ENCODE assay signal across 26 cellular contexts in genomic region chr15:78396186-78396814, GRCh38. TPM values are rescaled to one million over a fixed set of nuclear protein-coding genes. Genes with fewer than 3 reads are reported as not detected.
DNase-seq lines count a peak whose midpoint lies in the region; ATAC-seq, FAIRE-seq and TF ChIP-seq lines count a peak whose summit lies in the region.
"Had no signal": no experiment of that assay in that cellular context is flagged by ENCODE, and none has a peak within 500 bp of the region (broad histone marks: within the 10 kb centered on the region; RNA-seq: fewer than 3 reads in every experiment).

No MANE protein-coding gene starts in this region.

- no peak overlapping the region for H3K4me2 ChIP-seq in K562 (ENCODE audit: insufficient read depth, low read length)
- H3K4me2 ChIP-seq in hepatocyte: no peak overlapping the region
- H3K4me2 ChIP-seq in neuronal stem cell (ENCODE audit: insufficient read depth, low read length, poor library complexity, severe bottlenecking): no peak overlapping the region
- H3K4me2 ChIP-seq: BLaER1 treated with 17β-estradiol and CSF1 and Interleukin-3, amounts not matched to agents 10 nM and 100 nM; KMS-11; SK-N-SH had no signal

- TF ChIP-seq CTCF in K562 (IDR thresholded peaks at IDR 0.05 in 2 of 3, conservative IDR thresholded peaks at IDR 0.05 in 1 of 3; ENCODE audit: insufficient read depth in 2 of 3, low read depth in 1 of 3, low read length in 3 of 3) (no peak), hepatocyte (IDR thresholded peaks at IDR 0.05; ENCODE audit: poor library complexity) (no peak), GM13976 (IDR thresholded peaks at IDR 0.05; ENCODE audit: borderline replicate concordance, control extremely low read depth, extremely low read depth, insufficient read depth, missing control alignments) (no peak), Caco-2 (IDR thresholded peaks at IDR 0.05; ENCODE audit: insufficient read depth in 1 of 2, low read depth in 1 of 2, low read length in 1 of 2, severe bottlenecking in 1 of 2, unreplicated experiment in 1 of 2) (no peak)

- no peak overlapping the region for H3K27ac ChIP-seq in CD4-positive, CD25-positive, alpha-beta regulatory T cell (ENCODE audit: insufficient read depth, low read length, poor library complexity, severe bottlenecking)
- H3K27ac ChIP-seq in K562 (ENCODE audit: extremely low read depth, low read depth, low read length): no peak overlapping the region
- H3K27ac ChIP-seq in hepatocyte: peak overlapping the region; percentile 78
- H3K27ac ChIP-seq in neuronal stem cell (replicated peaks; ENCODE audit: low read length): no peak overlapping the region
- H3K27ac ChIP-seq: BLaER1 treated with 17β-estradiol and CSF1 and Interleukin-3, amounts not matched to agents 10 nM and 100 nM; KMS-11 had no signal

- H3K4me1 Mint-ChIP-seq in CD4-positive, CD25-positive, alpha-beta regulatory T cell: no peaks in the 10 kb centered on the region
- H3K4me1 Mint-ChIP-seq in Caco-2 (ENCODE audit: low read depth, unreplicated experiment): no peaks in the 10 kb centered on the region

- no peaks in the 10 kb centered on the region for H3K27me3 ChIP-seq in CD4-positive, CD25-positive, alpha-beta regulatory T cell (ENCODE audit: control insufficient read depth, insufficient read depth, low read length)
- H3K27me3 ChIP-seq in K562 (ENCODE audit: control insufficient read depth in 2 of 2, insufficient read depth in 2 of 2, low read length in 2 of 2): peaks cover 24 to 58% of the 10 kb centered on the region in 2 experiments
- H3K27me3 ChIP-seq in hepatocyte: no peaks in the 10 kb centered on the region
- H3K27me3 ChIP-seq in neuronal stem cell (ENCODE audit: control insufficient read depth in 3 of 3, insufficient read depth in 3 of 3, low read depth in 1 of 3, low read length in 3 of 3): no peaks in the 10 kb centered on the region
- H3K27me3 ChIP-seq in Caco-2 (replicated peaks; ENCODE audit: control insufficient read depth, insufficient read depth, low read length): no peaks in the 10 kb centered on the region
- H3K27me3 ChIP-seq: BLaER1 treated with 17β-estradiol and CSF1 and Interleukin-3, amounts not matched to agents 10 nM and 100 nM had no signal

- no peaks in the 10 kb centered on the region; the same call in 1 of the 2 replicates for H4K20me1 ChIP-seq in K562 (replicated peaks; ENCODE audit: control insufficient read depth, insufficient read depth, low read length)
- H4K20me1 ChIP-seq in hepatocyte (ENCODE audit: insufficient read depth, poor library complexity, severe bottlenecking): no peaks in the 10 kb centered on the region
- H4K20me1 ChIP-seq: BLaER1 treated with 17β-estradiol and CSF1 and Interleukin-3, amounts not matched to agents 10 nM and 100 nM had no signal

- 16% methylated on average over 9 of the region's 9 CpGs for WGBS in K562 (ENCODE audit: insufficient coverage, low coverage, missing lambda C conversion rate)
- 92% methylated on average over 9 of the region's 9 CpGs for WGBS in hepatocyte (ENCODE audit: low lambda C conversion rate, missing lambda C conversion rate)
- WGBS in neuronal stem cell (ENCODE audit: extremely low coverage in 2 of 2, insufficient read length in 2 of 2, insufficient replicate concordance in 1 of 2), 2 donors: no CpG with 5 or more reads among the region's 9 CpGs

- DNase-seq in CD4-positive, CD25-positive, alpha-beta regulatory T cell: no peak
- DNase-seq in K562 (ENCODE audit: extremely low read depth in 1 of 4, low spot score in 3 of 4) (no peak), hepatocyte (ENCODE audit: low spot score) (no peak), neuronal stem cell (ENCODE audit: low spot score) (no peak), GM13976 (ENCODE audit: low spot score) (no peak), NCI-H2171 treated with DMSO at 0.1 percent for 48 hours (lab: John Stamatoyannopoulos, UW) (no peak), Caco-2 (no peak)
- DNase-seq: AML-193; CD8-positive, alpha-beta T cell; DMS 273 treated with DMSO at 0.1 percent for 48 hours; DMS79; GDM1; MM.1S; NCI-H1694; NCI-H2029 treated with DMSO at 0.1 percent for 48 hours; NCI-H2227 treated with DMSO at 0.1 percent for 48 hours; NCI-H510A; SK-N-SH had no signal

- H2BK120ac ChIP-seq in neuronal stem cell (ENCODE audit: low read depth, low read length): no peak overlapping the region

- no peak for TF ChIP-seq EP300 in K562 (IDR thresholded peaks at IDR 0.05; ENCODE audit: low read length)

- H3K9me1 ChIP-seq in K562 (ENCODE audit: control insufficient read depth, insufficient read depth, low read length): no peaks in the 10 kb centered on the region

- FAIRE-seq in K562 (lab: Jason Lieb, UNC): no peak
- FAIRE-seq: A204.1, GM12878, H54, RCC 7860 had no signal

- H3K36me3 Mint-ChIP-seq in CD4-positive, CD25-positive, alpha-beta regulatory T cell: no peaks in the 10 kb centered on the region
- H3K36me3 Mint-ChIP-seq in Caco-2 (ENCODE audit: insufficient read depth, unreplicated experiment): no peaks in the 10 kb centered on the region
- H3K36me3 Mint-ChIP-seq: CD8-positive, alpha-beta T cell had no signal

- no peak overlapping the region for H3K14ac ChIP-seq in neuronal stem cell (ENCODE audit: low read length)

- no peaks in the 10 kb centered on the region for H3K79me1 ChIP-seq in neuronal stem cell (ENCODE audit: low read depth, low read length)

- TF ChIP-seq RAD21 in K562 (CRISPR knock-in tag; conservative IDR thresholded peaks at IDR 0.05 in 1 of 2, IDR thresholded peaks at IDR 0.05 in 1 of 2): no peak

- H3K4me3 Mint-ChIP-seq in CD4-positive, CD25-positive, alpha-beta regulatory T cell: no peak overlapping the region
- no peak overlapping the region for H3K4me3 Mint-ChIP-seq in Caco-2 (ENCODE audit: unreplicated experiment)
- H3K4me3 Mint-ChIP-seq: CD8-positive, alpha-beta T cell had no signal

- peak overlapping the region in 2 of 3 donors; percentile 43 to 52 for H3K27ac Mint-ChIP-seq in CD4-positive, CD25-positive, alpha-beta regulatory T cell
- H3K27ac Mint-ChIP-seq in Caco-2 (ENCODE audit: unreplicated experiment): no peak overlapping the region
- H3K27ac Mint-ChIP-seq: CD8-positive, alpha-beta T cell had no signal

- peaks cover 21% of the 10 kb centered on the region for H3K27me3 Mint-ChIP-seq in CD4-positive, CD25-positive, alpha-beta regulatory T cell
- no peaks in the 10 kb centered on the region for H3K27me3 Mint-ChIP-seq in Caco-2 (ENCODE audit: insufficient read depth, unreplicated experiment)

- no peak overlapping the region for H4K8ac ChIP-seq in neuronal stem cell (ENCODE audit: low read depth, low read length)

- no peak overlapping the region for H2AFZ ChIP-seq in K562 (ENCODE audit: low read depth, low read length)
- no peak overlapping the region for H2AFZ ChIP-seq in hepatocyte
- H2AFZ ChIP-seq in neuronal stem cell (ENCODE audit: low read length): no peak overlapping the region

- no peak overlapping the region for H2BK5ac ChIP-seq in neuronal stem cell (ENCODE audit: low read length)

- CTCF ChIA-PET in K562 (lab: Yijun Ruan, JAX; ENCODE audit: low intra/inter-chr PET ratio): no interaction called here
- CTCF ChIA-PET in Caco-2 (lab: Charles Lee): interaction anchor here (0.7 to 1.3 kb wide), 3 partner anchors 80 to 97 kb away, joined by 3 to 4 read pairs (median 3); partner anchors contain the start of gene SKIC8

- no peak overlapping the region for H3K4me3 ChIP-seq in CD4-positive, CD25-positive, alpha-beta regulatory T cell (ENCODE audit: low read depth, low read length)
- H3K4me3 ChIP-seq in K562 (no peak overlapping the region), hepatocyte (no peak overlapping the region), neuronal stem cell (ENCODE audit: low read length in 2 of 2) (no peak overlapping the region), Caco-2 (ENCODE audit: low read depth, low read length) (no peak overlapping the region)
- H3K4me3 ChIP-seq: BLaER1 treated with 17β-estradiol and CSF1 and Interleukin-3, amounts not matched to agents 10 nM and 100 nM; GM12878 had no signal

- H2BK15ac ChIP-seq in neuronal stem cell (ENCODE audit: low read length): peak overlapping the region; percentile 22

- H3K36me3 ChIP-seq in CD4-positive, CD25-positive, alpha-beta regulatory T cell (ENCODE audit: control insufficient read depth, insufficient read depth, low read length): no peaks in the 10 kb centered on the region
- no peaks in the 10 kb centered on the region for H3K36me3 ChIP-seq in K562 (ENCODE audit: control insufficient read depth, insufficient read depth, low read length)
- H3K36me3 ChIP-seq in hepatocyte (replicated peaks; ENCODE audit: insufficient read depth, low read depth): no peaks in the 10 kb centered on the region
- no peaks in the 10 kb centered on the region for H3K36me3 ChIP-seq in neuronal stem cell (replicated peaks in 1 of 2; ENCODE audit: control insufficient read depth in 2 of 2, insufficient read depth in 2 of 2, low read length in 2 of 2)
- H3K36me3 ChIP-seq in Caco-2 (ENCODE audit: control insufficient read depth, insufficient read depth, low read length): no peaks in the 10 kb centered on the region
- H3K36me3 ChIP-seq: BLaER1 treated with 17β-estradiol and CSF1 and Interleukin-3, amounts not matched to agents 10 nM and 100 nM had no signal

- H3K4me1 ChIP-seq in CD4-positive, CD25-positive, alpha-beta regulatory T cell (ENCODE audit: control insufficient read depth, insufficient read depth, low read length, poor library complexity, severe bottlenecking): no peaks in the 10 kb centered on the region
- no peaks in the 10 kb centered on the region; a peak in 1 of 5 replicates for H3K4me1 ChIP-seq in K562 (replicated peaks in 1 of 2; ENCODE audit: control insufficient read depth in 2 of 2, insufficient read depth in 2 of 2, low read length in 2 of 2)
- H3K4me1 ChIP-seq in hepatocyte (ENCODE audit: insufficient read depth): peaks cover 7% of the 10 kb centered on the region
- peaks cover 0 to 9% of the 10 kb centered on the region in 2 donors for H3K4me1 ChIP-seq in neuronal stem cell (ENCODE audit: control insufficient read depth in 2 of 2, insufficient read depth in 1 of 2, low read depth in 1 of 2, low read length in 2 of 2)
- no peaks in the 10 kb centered on the region for H3K4me1 ChIP-seq in Caco-2

- in situ Hi-C loops in K562 (cut with MboI): no loop called here
- in situ Hi-C loops in GM13976 (cut with MboI; ENCODE audit: low sequenced_read_pairs, unreplicated experiment): no loop called here

- no peak for ATAC-seq in CD4-positive, CD25-positive, alpha-beta regulatory T cell (ENCODE audit: low read depth in 2 of 2)
- ATAC-seq in K562: no peak
- ATAC-seq in HG03039 (IDR thresholded peaks at IDR 0.05; ENCODE audit: unreplicated experiment): no peak
- ATAC-seq: CD8-positive, alpha-beta T cell had no signal

- intact Hi-C loops in K562 (cut with micrococcal nuclease): no loop called here
- intact Hi-C loops in Caco-2 (cut with micrococcal nuclease; ENCODE audit: unreplicated experiment): no loop called here

- no peak overlapping the region for H3K23ac ChIP-seq in neuronal stem cell (ENCODE audit: low read depth, low read length, poor library complexity)

- H3K9me3 Mint-ChIP-seq in CD4-positive, CD25-positive, alpha-beta regulatory T cell: peaks cover 0 to 1% (median 0%) of the 10 kb centered on the region in 7 donors
- H3K9me3 Mint-ChIP-seq in Caco-2 (ENCODE audit: unreplicated experiment): no peaks in the 10 kb centered on the region
- H3K9me3 Mint-ChIP-seq: CD8-positive, alpha-beta T cell had no signal

- H3K9ac ChIP-seq in K562 (ENCODE audit: insufficient read depth in 1 of 2, low read depth in 2 of 2, low read length in 2 of 2) (no peak overlapping the region), neuronal stem cell (ENCODE audit: low read depth, low read length, poor library complexity) (no peak overlapping the region)
- H3K9ac ChIP-seq: BLaER1 treated with 17β-estradiol and CSF1 and Interleukin-3, amounts not matched to agents 10 nM and 100 nM; KMS-11; SK-N-SH had no signal

- H2AK5ac ChIP-seq in neuronal stem cell (ENCODE audit: low read depth, low read length): no peak overlapping the region

- no peak for TF ChIP-seq POLR2A in K562 (conservative IDR thresholded peaks at IDR 0.05)

- peak overlapping the region; percentile 53 for H3K18ac ChIP-seq in neuronal stem cell (ENCODE audit: low read length)

- POLR2A ChIA-PET in K562 (lab: Yijun Ruan, JAX): interaction anchor here (0.5 kb wide), 1 partner anchor 741 kb away, joined by 4 read pairs; no protein-coding TSS in a partner anchor
- POLR2A ChIA-PET in Caco-2 (lab: Charles Lee): interaction anchor here (1.1 kb wide), 1 partner anchor 56 kb away, joined by 4 read pairs; the partner anchor contains the start of gene CRABP1

- BruUV-seq in K562 (replicated peaks; lab: Mats Ljungman, UMichigan) (no TSS peak), Caco-2 (replicated peaks; lab: Mats Ljungman, UMichigan) (no TSS peak)

- H3K79me2 ChIP-seq in K562 (ENCODE audit: control insufficient read depth, insufficient read depth, low read length) (no peaks in the 10 kb centered on the region), hepatocyte (no peaks in the 10 kb centered on the region)

- H3K9me3 ChIP-seq in CD4-positive, CD25-positive, alpha-beta regulatory T cell (ENCODE audit: control insufficient read depth in 2 of 2, low read length in 2 of 2): no peaks in the 10 kb centered on the region
- no peaks in the 10 kb centered on the region for H3K9me3 ChIP-seq in K562 (replicated peaks; ENCODE audit: control insufficient read depth, insufficient read depth, low read depth, low read length)
- H3K9me3 ChIP-seq in hepatocyte (ENCODE audit: low read depth): no peaks in the 10 kb centered on the region
- H3K9me3 ChIP-seq in neuronal stem cell (replicated peaks in 1 of 2; ENCODE audit: control insufficient read depth in 2 of 2, insufficient read depth in 1 of 2, low read depth in 1 of 2, low read length in 2 of 2): no peaks in the 10 kb centered on the region
- no peaks in the 10 kb centered on the region for H3K9me3 ChIP-seq in Caco-2
- H3K9me3 ChIP-seq: BLaER1 treated with 17β-estradiol and CSF1 and Interleukin-3, amounts not matched to agents 10 nM and 100 nM; SK-N-SH had no signal

- H3K4ac ChIP-seq in neuronal stem cell (ENCODE audit: low read length): no peak overlapping the region

- no peak overlapping the region for H4K91ac ChIP-seq in neuronal stem cell (ENCODE audit: low read depth, low read length, poor library complexity)

- no peaks in the 10 kb centered on the region for H3K9me2 ChIP-seq in hepatocyte (replicated peaks; ENCODE audit: insufficient read depth)
- H3K9me2 ChIP-seq: SK-N-SH had no signal

- no peak overlapping the region for H2BK12ac ChIP-seq in neuronal stem cell (ENCODE audit: low read length)

RNA-seq across cellular contexts. Expression of gene IREB2, which starts 41.7 kb away (rescaled TPM):
- total RNA-seq in CD4-positive, CD25-positive, alpha-beta regulatory T cell: 58.3 TPM
- polyA plus RNA-seq in CD4-positive, CD25-positive, alpha-beta regulatory T cell: 10 to 100 TPM; 16.3 to 19.2 (median 18.5) TPM
- 54.9 and 123 TPM in 2 replicates for total RNA-seq in K562 (2011; cell fraction: chromatin; rRNA removed; ENCODE audit: low replicate concordance)
- 23.8 and 30.0 TPM in 2 replicates for total RNA-seq in K562 (2011; cell fraction: nucleolus; rRNA removed)
- total RNA-seq in K562 (2011; cell fraction: nucleoplasm; rRNA removed): 48.5 and 72.4 TPM in 2 replicates
- total RNA-seq in K562 (2014; rRNA removed) (16.8 and 17.1 TPM in 2 replicates), K562 (2014; rRNA removed; fragmentation: Illumina TruSeq; extraction: Trizol) (37.7 and 48.0 TPM in 2 replicates), K562 (2015; rRNA removed; fragmentation: Illumina TruSeq; extraction: Trizol) (30.8 and 34.0 TPM in 2 replicates), K562 (2021) (56.6 and 61.7 TPM in 2 replicates), hepatocyte (46.6 and 54.0 TPM in 2 replicates), Caco-2 (2022) (77.6 and 82.9 TPM in 2 replicates)
- polyA plus RNA-seq in K562 (2011; rRNA removed) (51.5 and 59.1 TPM in 2 replicates), K562 (2014; fragmentation: Illumina TruSeq; extraction: Trizol) (45.4 and 53.2 TPM in 2 replicates), K562 (2014; fragmentation: Nextera tagmentation; extraction: Ambion mirVana) (10 to 100 TPM; 18.0 to 21.4 TPM), K562 (2014; rRNA removed) (24.1 and 25.4 TPM in 2 replicates), hepatocyte (20.4 and 22.7 TPM in 2 replicates)
- 13.6 and 22.2 TPM in 2 replicates for polyA plus RNA-seq in K562 (2011; cell fraction: cytosol; rRNA removed)
- 19.4 and 22.1 TPM in 2 replicates for polyA plus RNA-seq in K562 (2011; cell fraction: nucleus; rRNA removed)
- 26.6 and 30.9 TPM in 2 replicates for polyA plus RNA-seq in K562 (2012)
- polyA minus RNA-seq in K562 (2011; rRNA and poly(A)+ RNA removed): 106 and 117 TPM in 2 replicates
- 41.6 and 62.7 TPM in 2 replicates for polyA minus RNA-seq in K562 (2011; cell fraction: cytosol; rRNA and poly(A)+ RNA removed)
- polyA minus RNA-seq in K562 (2011; cell fraction: nucleus; rRNA and poly(A)+ RNA removed): 31.2 and 42.7 TPM in 2 replicates
- polyA plus RNA-seq in neuronal stem cell (2013, experiment 1 of 2): 32.6 TPM
- 34.8 TPM for polyA plus RNA-seq in neuronal stem cell (2013, experiment 2 of 2)

RNA-seq across cellular contexts. Expression of gene CRABP1, which starts 56.1 kb away (rescaled TPM):
- total RNA-seq in CD4-positive, CD25-positive, alpha-beta regulatory T cell: not detected
- not detected for polyA plus RNA-seq in CD4-positive, CD25-positive, alpha-beta regulatory T cell
- not detected in 2 replicates for total RNA-seq in K562 (2011; cell fraction: chromatin; rRNA removed; ENCODE audit: low replicate concordance)
- total RNA-seq in K562 (2011; cell fraction: nucleolus; rRNA removed): not detected in 2 replicates
- not detected in 2 replicates for total RNA-seq in K562 (2011; cell fraction: nucleoplasm; rRNA removed)
- total RNA-seq in K562 (2014; rRNA removed): not detected in 2 replicates
- total RNA-seq in K562 (2014; rRNA removed; fragmentation: Illumina TruSeq; extraction: Trizol): not detected in 2 replicates
- not detected in 2 replicates for total RNA-seq in K562 (2015; rRNA removed; fragmentation: Illumina TruSeq; extraction: Trizol)
- 0.40 and 0.60 TPM in 2 replicates for total RNA-seq in K562 (2021)
- polyA plus RNA-seq in K562 (2011; rRNA removed): not detected in 2 replicates
- polyA plus RNA-seq in K562 (2011; cell fraction: cytosol; rRNA removed): not detected in 2 replicates
- polyA plus RNA-seq in K562 (2011; cell fraction: nucleus; rRNA removed): not detected in 2 replicates
- polyA plus RNA-seq in K562 (2012): not detected in 2 replicates
- polyA plus RNA-seq in K562 (2014; fragmentation: Illumina TruSeq; extraction: Trizol): not detected in 2 replicates
- not detected for polyA plus RNA-seq in K562 (2014; fragmentation: Nextera tagmentation; extraction: Ambion mirVana)
- polyA plus RNA-seq in K562 (2014; rRNA removed): not detected in 2 replicates
- polyA minus RNA-seq in K562 (2011; rRNA and poly(A)+ RNA removed): not detected in 2 replicates
- not detected in 2 replicates for polyA minus RNA-seq in K562 (2011; cell fraction: cytosol; rRNA and poly(A)+ RNA removed)
- not detected in 2 replicates for polyA minus RNA-seq in K562 (2011; cell fraction: nucleus; rRNA and poly(A)+ RNA removed)
- 132 and 140 TPM in 2 replicates for total RNA-seq in hepatocyte
- polyA plus RNA-seq in hepatocyte: 153 and 179 TPM in 2 replicates
- polyA plus RNA-seq in neuronal stem cell (2013, experiment 1 of 2): 1,930 TPM
- polyA plus RNA-seq in neuronal stem cell (2013, experiment 2 of 2): 1,905 TPM
- 113 and 116 TPM in 2 replicates for total RNA-seq in Caco-2 (2022)
- total RNA-seq: CD8-positive, alpha-beta T cell; IMR-90 had no signal
- polyA plus RNA-seq: IMR-90 had no signal

Comparison
In these comparisons a context has a peak if more than half of its experiments do, and no peak if none do; other contexts are left out.
1. RNA of gene CRABP1, which starts 56.1 kb away (total RNA-seq): 132 to 140 TPM in hepatocyte and 113 to 116 TPM in Caco-2; not detected in CD4-positive, CD25-positive, alpha-beta regulatory T cell (single experiment) and 0.40 to 0.60 TPM in K562; every median in the first group is over 10 times any median in the second.